Comparison of ENCODE assay signal across 22 cellular contexts in the genomic region with DNA sequence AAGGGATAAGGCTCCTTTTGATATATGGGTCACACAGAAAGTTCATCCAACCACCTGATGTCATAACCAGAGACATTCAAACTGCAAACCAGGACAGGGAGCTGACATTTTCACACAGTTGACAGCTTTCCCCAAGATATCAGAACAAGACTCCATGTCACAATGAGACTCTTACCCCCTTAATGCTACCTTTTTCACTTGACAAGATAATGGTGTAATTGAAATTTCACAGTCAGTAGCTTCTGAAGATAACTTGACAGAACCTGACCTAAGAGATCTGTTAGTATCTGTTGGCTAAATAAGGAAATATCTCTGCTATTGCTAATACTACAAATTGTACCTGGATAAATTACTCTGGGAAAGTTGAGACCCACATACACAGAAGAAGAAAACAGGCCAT.
"Had no signal": no experiment of that assay in that cellular context is flagged by ENCODE, and none has a peak within 500 bp of the region (broad histone marks: within the 10 kb centered on the region; RNA-seq: fewer than 3 reads in every experiment).

No MANE protein-coding gene starts in this region.

- ATAC-seq: K562, Panc1, PC-3 had no signal

- DNase-seq: Kasumi-1, MM.1S, NCI-H1092 treated with DMSO at 0.1 percent for 48 hours, NCI-H1436, NCI-H187, NCI-H2029, NCI-H2081 treated with DMSO at 0.1 percent for 48 hours, NCI-H2171, NCI-H446, NCI-H510A, NCI-H524 treated with DMSO at 0.1 percent for 48 hours, NCI-H69, NCI-H774, PC-3, SHP77, SJCRH30 had no signal

- H3K4me3 ChIP-seq: K562, SJCRH30, SK-N-MC had no signal

- H3K9me3 ChIP-seq: SJCRH30 had no signal

- H3K27me3 ChIP-seq: SJCRH30 had no signal

- H3K9ac ChIP-seq: KMS-11 had no signal

- H3K4me1 ChIP-seq: SJCRH30 had no signal

- H3K4me2 ChIP-seq: KMS-11 had no signal

- H3K27ac ChIP-seq: HL-60, KMS-11, RWPE1, SJCRH30, SK-N-MC had no signal

- H3K36me3 ChIP-seq: SJCRH30 had no signal
